Comparison of ENCODE assay signal across 35 cellular contexts in the genomic region with DNA sequence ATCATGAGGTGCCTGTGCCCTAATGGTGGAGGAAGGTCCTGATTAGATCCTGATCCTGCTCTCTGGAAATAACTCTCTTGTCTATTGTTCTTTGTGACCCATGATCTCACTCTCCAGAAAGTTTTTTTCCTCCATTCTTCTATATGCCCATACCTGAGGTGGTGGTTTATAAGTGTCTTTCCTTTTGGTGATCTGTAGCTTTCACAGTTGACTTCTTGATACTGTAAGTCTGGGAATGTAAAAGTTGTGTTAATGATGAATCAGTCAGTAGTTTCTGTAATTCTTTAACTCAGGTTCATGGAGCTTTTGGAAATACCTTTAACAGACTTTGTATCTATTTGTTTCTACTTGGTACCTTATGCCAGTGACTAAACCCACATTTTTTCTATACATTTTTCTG.
"Had no signal": no experiment of that assay in that cellular context is flagged by ENCODE, and none has a peak within 500 bp of the region (broad histone marks: within the 10 kb centered on the region; RNA-seq: fewer than 3 reads in every experiment).

No MANE protein-coding gene starts in this region.

- H3K4me3 ChIP-seq: esophagus squamous epithelium, gastroesophageal sphincter had no signal

- H3K4me1 ChIP-seq: esophagus squamous epithelium, gastroesophageal sphincter had no signal

- H3K9me3 ChIP-seq: esophagus squamous epithelium, gastroesophageal sphincter had no signal

- H3K27ac Mint-ChIP-seq: activated B cell treated with CpG ODN at 0.5 μM for 24 hours; activated CD8-positive, alpha-beta T cell treated with anti-CD3 and anti-CD28 coated beads for 36 hours; activated naive CD8-positive, alpha-beta T cell; activated T-helper 17 cell treated with anti-CD3 and anti-CD28 coated beads, Interleukin-2, amount 50 U/mL, for 72 hours; T-helper 17 cell; T-helper 2 cell treated with Interferon-gamma antibody and Interleukin-4, amounts not matched to agents 5 μg/mL and 100 μg/mL, for 36 hours had no signal

- H3K36me3 ChIP-seq: brain microvascular endothelial cell, esophagus squamous epithelium, gastroesophageal sphincter, WERI-Rb-1 had no signal

- DNase-seq: activated B cell treated with CpG ODN at 0.5 μM for 24 hours; activated CD4-positive, alpha-beta T cell treated with anti-CD3 and anti-CD28 coated beads for 48 hours; activated CD4-positive, alpha-beta T cell treated with anti-CD3 and anti-CD28 coated beads, Interleukin-2, amount 50 U/mL, for 1 hour; activated CD4-positive, alpha-beta T cell treated with anti-CD3 and anti-CD28 coated beads, Interleukin-2, amount 50 U/mL, for 48 hours; activated CD8-positive, alpha-beta memory T cell treated with anti-CD3 and anti-CD28 coated beads for 24 hours; activated CD8-positive, alpha-beta T cell treated with anti-CD3 and anti-CD28 coated beads for 36 hours; activated effector memory CD4-positive, alpha-beta T cell treated with Interleukin-2 at 50 U/mL for 16 hours; activated gamma-delta T cell treated with Interleukin-2 at 50 U/mL for 16 hours; activated naive CD4-positive, alpha-beta T cell treated with anti-CD3 and anti-CD28 coated beads, Interleukin-2, amount 50 U/mL, for 16 hours; activated naive CD4-positive, alpha-beta T cell treated with Interleukin-2 at 50 U/mL for 16 hours; activated T-cell treated with anti-CD3 and anti-CD28 coated beads, Interleukin-2, amount 50 U/mL, for 4 hours; amniotic stem cell; anterior cingulate cortex; brain microvascular endothelial cell; cortex of kidney; dermis blood vessel endothelial cell; effector CD4-positive, alpha-beta T cell; esophagus squamous epithelium; foreskin melanocyte; T-helper 1 cell; T-helper 17 cell; T1000; WERI-Rb-1 had no signal

- FAIRE-seq: astrocyte, bronchial epithelial cell, colon, endometrium, endothelial cell of umbilical vein had no signal

- ATAC-seq: activated CD4-positive, CD25-positive, alpha-beta regulatory T cell treated with anti-CD3 and anti-CD28 coated beads, Interleukin-2, amount 50 U/mL, for 24 hours; activated CD8-positive, alpha-beta T cell treated with anti-CD3 and anti-CD28 coated beads for 36 hours; activated T-cell treated with anti-CD3 and anti-CD28 coated beads, Interleukin-2, amount 50 U/mL, for 4 hours; activated T-helper 17 cell treated with anti-CD3 and anti-CD28 coated beads, Interleukin-2, amount 50 U/mL, for 72 hours; gastroesophageal sphincter; T-helper 17 cell had no signal

- H3K36me3 Mint-ChIP-seq: activated naive CD8-positive, alpha-beta T cell had no signal

- H3K27me3 Mint-ChIP-seq: activated B cell treated with CpG ODN at 0.5 μM for 24 hours; activated CD8-positive, alpha-beta T cell treated with anti-CD3 and anti-CD28 coated beads for 36 hours; activated naive CD8-positive, alpha-beta T cell; activated T-helper 17 cell treated with anti-CD3 and anti-CD28 coated beads, Interleukin-2, amount 50 U/mL, for 72 hours; central memory CD8-positive, alpha-beta T cell; T-helper 17 cell had no signal

- H3K27me3 ChIP-seq: brain microvascular endothelial cell, esophagus squamous epithelium, gastroesophageal sphincter had no signal

- H3K27ac ChIP-seq: brain microvascular endothelial cell, epithelial cell of prostate, esophagus squamous epithelium, gastroesophageal sphincter, WERI-Rb-1 had no signal

- H3K4me3 Mint-ChIP-seq: activated B cell treated with CpG ODN at 0.5 μM for 24 hours; activated CD8-positive, alpha-beta T cell treated with anti-CD3 and anti-CD28 coated beads for 36 hours; activated naive CD8-positive, alpha-beta T cell; activated T-cell treated with anti-CD3 and anti-CD28 coated beads, Interleukin-2, amount 50 U/mL, for 4 hours; activated T-helper 17 cell treated with anti-CD3 and anti-CD28 coated beads, Interleukin-2, amount 50 U/mL, for 72 hours; central memory CD8-positive, alpha-beta T cell; T-helper 17 cell; T-helper 2 cell treated with Interferon-gamma antibody and Interleukin-4, amounts not matched to agents 5 μg/mL and 100 μg/mL, for 36 hours had no signal

- H3K4me1 Mint-ChIP-seq: activated B cell treated with CpG ODN at 0.5 μM for 24 hours; activated T-helper 17 cell treated with anti-CD3 and anti-CD28 coated beads, Interleukin-2, amount 50 U/mL, for 72 hours; central memory CD8-positive, alpha-beta T cell; T-helper 17 cell had no signal
